Comparison of ENCODE assay signal across 14 cellular contexts in genomic region chr6:144295981-144296767, GRCh38. TPM values are rescaled to one million over a fixed set of nuclear protein-coding genes. Genes with fewer than 3 reads are reported as not detected.
DNase-seq lines count a peak whose midpoint lies in the region; ATAC-seq and TF ChIP-seq lines count a peak whose summit lies in the region.
"Had no signal": no experiment of that assay in that cellular context is flagged by ENCODE, and none has a peak within 500 bp of the region (broad histone marks: within the 10 kb centered on the region; RNA-seq: fewer than 3 reads in every experiment).

No MANE protein-coding gene starts in this region.

- no peak overlapping the region for H3K9ac ChIP-seq in PC-3 (ENCODE audit: low read length)

- peaks cover 5% of the 10 kb centered on the region for H3F3A ChIP-seq in PC-3 (ENCODE audit: low read length, unreplicated experiment)

- no peak overlapping the region for H2AFZ ChIP-seq in PC-3 (ENCODE audit: low read length)

- peak overlapping the region; percentile 18 for H3K27ac Mint-ChIP-seq in chondrocyte (ENCODE audit: unreplicated experiment)
- H3K27ac Mint-ChIP-seq: endodermal cell, nephron progenitor cell had no signal

- no peaks in the 10 kb centered on the region for H4K20me1 ChIP-seq in PC-3 (ENCODE audit: low read length)

- H3K4me3 Mint-ChIP-seq in chondrocyte (ENCODE audit: unreplicated experiment) = no peak overlapping the region
- H3K4me3 Mint-ChIP-seq: endodermal cell, nephron progenitor cell had no signal

- H3K27ac ChIP-seq in PC-3 (ENCODE audit: low read length) = no peak overlapping the region; the same call in 1 of the 2 replicates
- H3K27ac ChIP-seq in thoracic aorta = peak overlapping the region; percentile 29 to 57

- TF ChIP-seq CTCF in PC-3 (conservative IDR thresholded peaks at IDR 0.05; ENCODE audit: low read depth, low read length) = no peak
- no peak for TF ChIP-seq CTCF in chondrocyte (IDR thresholded peaks at IDR 0.05)
- no peak for TF ChIP-seq CTCF in mucosa of descending colon (IDR thresholded peaks at IDR 0.05)
- TF ChIP-seq CTCF in thoracic aorta (IDR thresholded peaks at IDR 0.05) = no peak

- CTCF ChIA-PET in PC-3 (lab: Charles Lee) = no interaction called here

- H3K4me3 ChIP-seq in PC-3 (ENCODE audit: low read length) (no peak overlapping the region), mucosa of descending colon (no peak overlapping the region), thoracic aorta (no peak overlapping the region)

- H3K36me3 ChIP-seq in PC-3 (ENCODE audit: low read depth, low read length) (peaks cover 11% of the 10 kb centered on the region; the same call in 1 of the 2 replicates), mucosa of descending colon (ENCODE audit: low read depth) (no peaks in the 10 kb centered on the region), thoracic aorta (no peaks in the 10 kb centered on the region)

- H3K9me3 ChIP-seq in PC-3 (ENCODE audit: low read length) = no peaks in the 10 kb centered on the region
- H3K9me3 ChIP-seq in mucosa of descending colon = no peaks in the 10 kb centered on the region
- no peaks in the 10 kb centered on the region for H3K9me3 ChIP-seq in thoracic aorta

- peaks cover 12% of the 10 kb centered on the region for H3K36me3 Mint-ChIP-seq in chondrocyte (ENCODE audit: low read depth)

- DNase-seq in PC-3 = no peak
- DNase-seq in chondrocyte (ENCODE audit: low spot score) = no peak
- no peak for DNase-seq in mucosa of descending colon
- DNase-seq in thoracic aorta (ENCODE audit: low spot score) = no peak
- no peak for DNase-seq in NCI-H1092 treated with DMSO at 0.1 percent for 48 hours (lab: John Stamatoyannopoulos, UW)
- DNase-seq in medulla oblongata (ENCODE audit: extremely low spot score) = no peak
- DNase-seq: activated CD4-positive, alpha-beta T cell treated with anti-CD3 and anti-CD28 coated beads, Interleukin-2, amount 50 U/mL, for 1 hour; anterior cingulate cortex; COR-L47; endodermal cell; mesendoderm; NCI-H526; nephron progenitor cell had no signal

- H3K4me1 ChIP-seq in PC-3 (ENCODE audit: insufficient read depth, low read length) = peaks cover 51% of the 10 kb centered on the region
- peaks cover 14% of the 10 kb centered on the region for H3K4me1 ChIP-seq in mucosa of descending colon (ENCODE audit: low read depth)
- peaks cover 26 to 51% of the 10 kb centered on the region in 2 donors for H3K4me1 ChIP-seq in thoracic aorta (ENCODE audit: control insufficient read depth in 1 of 2, low read depth in 2 of 2)

- H3K27me3 ChIP-seq in PC-3 (ENCODE audit: low read length) (no peaks in the 10 kb centered on the region), thoracic aorta (replicated peaks; ENCODE audit: insufficient read depth) (no peaks in the 10 kb centered on the region)

- no peaks in the 10 kb centered on the region for H3K9me3 Mint-ChIP-seq in chondrocyte (ENCODE audit: low read depth)

- H3K4me1 Mint-ChIP-seq in chondrocyte (ENCODE audit: low read depth) = peaks cover 62% of the 10 kb centered on the region

- intact Hi-C loops in PC-3 (cut with micrococcal nuclease) = no loop called here
- intact Hi-C loops in mucosa of descending colon (cut with DNase I, micrococcal nuclease) = loop anchor here in 1 of 2 donors (5.0 kb wide), 1 partner anchor 116 kb away; no protein-coding TSS in a partner anchor

- ATAC-seq in PC-3 (no peak), mucosa of descending colon (peak; percentile 7), thoracic aorta (ENCODE audit: insufficient number of reproducible peaks, low FRiP score, low read depth) (no peak), HG03196 (IDR thresholded peaks at IDR 0.05; ENCODE audit: unreplicated experiment) (no peak)

- no TSS peak for BruUV-seq in PC-3 (replicated peaks; lab: Mats Ljungman, UMichigan)

- POLR2A ChIA-PET in PC-3 (lab: Charles Lee; ENCODE audit: unreplicated experiment) = no interaction called here

- H3K9me2 ChIP-seq in PC-3 (replicated peaks; ENCODE audit: low read length) = no peaks in the 10 kb centered on the region

- peaks cover 54% of the 10 kb centered on the region for H3K79me2 ChIP-seq in PC-3 (ENCODE audit: low read length)

- peak overlapping the region; percentile 13; the same call in 1 of the 2 replicates for H3K4me2 ChIP-seq in PC-3 (ENCODE audit: low read length)

- no peaks in the 10 kb centered on the region for H3K27me3 Mint-ChIP-seq in chondrocyte (ENCODE audit: low read depth)

RNA-seq across cellular contexts. Expression of gene UTRN, which starts 11.0 kb away (rescaled TPM):
- total RNA-seq in PC-3 (2014; rRNA removed) (49.0 and 58.3 TPM in 2 replicates), chondrocyte (124 to 133 TPM (median 125 TPM) in 3 replicates), mucosa of descending colon (100 to 1,000 TPM in 1 of 3 donors, 10 to 100 TPM in 2; 88.9 to 107 (median 94.0) TPM), thoracic aorta (100 to 1,000 TPM; 163 to 243 TPM)
